18 cellular contexts compared by ENCODE assay signal in genomic region chr7:133904766-133905165, GRCh38.
"Had no signal": no experiment of that assay in that cellular context is flagged by ENCODE, and none has a peak within 500 bp of the region (broad histone marks: within the 10 kb centered on the region; RNA-seq: fewer than 3 reads in every experiment).

No MANE protein-coding gene starts in this region.

- H3K4me1 Mint-ChIP-seq: stimulated activated naive B cell treated with anti-CD40 and anti-IgM and Interleukin-4, amounts not matched to agents 10 μg/mL and 1 μg/mL and 100 μg/mL, for 72 hours; stimulated activated naive CD8-positive, alpha-beta T cell treated with anti-CD3 and anti-CD28 coated beads, Interleukin-15, amount 100 ng/mL, for 72 hours had no signal

- H3K4me1 ChIP-seq: esophagus muscularis mucosa, right atrium auricular region, sigmoid colon, transverse colon had no signal

- H3K27ac Mint-ChIP-seq: naive thymus-derived CD8-positive, alpha-beta T cell; stimulated activated naive B cell treated with anti-CD40 and anti-IgM and Interleukin-4, amounts not matched to agents 10 μg/mL and 1 μg/mL and 100 μg/mL, for 72 hours; stimulated activated naive CD8-positive, alpha-beta T cell treated with anti-CD3 and anti-CD28 coated beads, Interleukin-15, amount 100 ng/mL, for 72 hours had no signal

- H3K27me3 ChIP-seq: esophagus muscularis mucosa, heart left ventricle, ovary, right atrium auricular region, sigmoid colon, transverse colon had no signal

- H3K27ac ChIP-seq: epithelial cell of prostate, esophagus muscularis mucosa, heart left ventricle, ovary, right atrium auricular region, sigmoid colon, skin epidermis, thoracic aorta, transverse colon had no signal

- H3K36me3 ChIP-seq: esophagus muscularis mucosa, heart left ventricle, ovary, right atrium auricular region, sigmoid colon, thoracic aorta, transverse colon had no signal

- H3K9me3 ChIP-seq: esophagus muscularis mucosa, heart left ventricle, ovary, right atrium auricular region, sigmoid colon, thoracic aorta, transverse colon had no signal

- H3K4me3 ChIP-seq: esophagus muscularis mucosa, heart left ventricle, ovary, right atrium auricular region, sigmoid colon, skin epidermis, thoracic aorta, transverse colon had no signal

- DNase-seq: cortex of kidney; effector memory CD4-positive, alpha-beta T cell; heart left ventricle; hippocampal formation; kidney glomerular epithelial cell; naive thymus-derived CD8-positive, alpha-beta T cell; ovary; sigmoid colon; stimulated activated CD4-positive, alpha-beta T cell treated with anti-CD3 and anti-CD28 coated beads, Interleukin-2, amount 100 ng/mL, for 24 hours; stimulated activated CD4-positive, alpha-beta T cell treated with anti-CD3 and anti-CD28 coated beads, Interleukin-4, amount 100 ng/mL, for 4 hours; stimulated activated naive B cell treated with anti-CD40 and anti-IgM and Interleukin-4, amounts not matched to agents 10 μg/mL and 1 μg/mL and 100 μg/mL, for 72 hours; stimulated activated naive CD8-positive, alpha-beta T cell treated with anti-CD3 and anti-CD28 coated beads, Interleukin-15, amount 100 ng/mL, for 72 hours; transverse colon had no signal

- H3K9me3 Mint-ChIP-seq: stimulated activated naive B cell treated with anti-CD40 and anti-IgM and Interleukin-4, amounts not matched to agents 10 μg/mL and 1 μg/mL and 100 μg/mL, for 72 hours had no signal

- H3K4me3 Mint-ChIP-seq: naive thymus-derived CD8-positive, alpha-beta T cell; stimulated activated naive B cell treated with anti-CD40 and anti-IgM and Interleukin-4, amounts not matched to agents 10 μg/mL and 1 μg/mL and 100 μg/mL, for 72 hours; stimulated activated naive CD8-positive, alpha-beta T cell treated with anti-CD3 and anti-CD28 coated beads, Interleukin-15, amount 100 ng/mL, for 72 hours had no signal

- ATAC-seq: heart left ventricle; naive thymus-derived CD8-positive, alpha-beta T cell; stimulated activated naive B cell treated with anti-CD40 and anti-IgM and Interleukin-4, amounts not matched to agents 10 μg/mL and 1 μg/mL and 100 μg/mL, for 72 hours; stimulated activated naive CD8-positive, alpha-beta T cell treated with anti-CD3 and anti-CD28 coated beads, Interleukin-15, amount 100 ng/mL, for 72 hours had no signal

- H3K27me3 Mint-ChIP-seq: naive thymus-derived CD8-positive, alpha-beta T cell; stimulated activated naive B cell treated with anti-CD40 and anti-IgM and Interleukin-4, amounts not matched to agents 10 μg/mL and 1 μg/mL and 100 μg/mL, for 72 hours; stimulated activated naive CD8-positive, alpha-beta T cell treated with anti-CD3 and anti-CD28 coated beads, Interleukin-15, amount 100 ng/mL, for 72 hours had no signal
